8 cellular contexts compared by ENCODE assay signal in genomic region chr3:183635107-183635430, GRCh38. TPM values are rescaled to one million over a fixed set of nuclear protein-coding genes. Genes with fewer than 3 reads are reported as not detected.
A peak's percentile ranks its signal among the peaks of the same experiment; 100 is the strongest.
DNase-seq lines count a peak whose midpoint lies in the region; ATAC-seq, FAIRE-seq and TF ChIP-seq lines count a peak whose summit lies in the region.

No MANE protein-coding gene starts in this region.

- H3K4me3 ChIP-seq in Peyer's patch (peak overlapping the region; percentile 91 to 100 (median 93)), fibroblast of lung (replicated peaks in 1 of 4; ENCODE audit: control extremely low read depth in 1 of 4, insufficient read depth in 1 of 4, low read depth in 3 of 4, low read length in 4 of 4) (peak overlapping the region; percentile 55 to 94 (median 80))

- H3K79me2 ChIP-seq in fibroblast of lung (ENCODE audit: control insufficient read depth, insufficient read depth, low read length), result no peaks in the 10 kb centered on the region

- intact Hi-C loops in sciatic nerve (cut with DNase I), result no loop called here

- no peak for FAIRE-seq in RCC 7860 (lab: Jason Lieb, UNC)

- no peaks in the 10 kb centered on the region for H4K20me1 ChIP-seq in fibroblast of lung (ENCODE audit: control insufficient read depth, extremely low read depth, insufficient read depth, low read length)

- H3K4me1 ChIP-seq in Peyer's patch, result peaks cover 0 to 18% (median 0%) of the 10 kb centered on the region in 4 donors
- no peaks in the 10 kb centered on the region for H3K4me1 ChIP-seq in fibroblast of lung (ENCODE audit: control insufficient read depth, extremely low read depth, insufficient read depth, low read length)

- H3K36me3 ChIP-seq in Peyer's patch, result no peaks in the 10 kb centered on the region
- no peaks in the 10 kb centered on the region for H3K36me3 ChIP-seq in fibroblast of lung (ENCODE audit: control insufficient read depth, insufficient read depth, low read length)

- no peaks in the 10 kb centered on the region for H3K9me3 ChIP-seq in Peyer's patch
- H3K9me3 ChIP-seq in fibroblast of lung (ENCODE audit: control insufficient read depth, insufficient read depth, low read depth, low read length), result no peaks in the 10 kb centered on the region

- peak; percentile 1 for ATAC-seq in GM18508 (IDR thresholded peaks at IDR 0.05; ENCODE audit: insufficient read depth, unreplicated experiment)
- peak; percentile 5 for ATAC-seq in sciatic nerve
- ATAC-seq in GM18517 (IDR thresholded peaks at IDR 0.05; ENCODE audit: unreplicated experiment), result no peak

- DNase-seq in Peyer's patch (no peak), fibroblast of lung (ENCODE audit: low read depth in 2 of 2) (no peak), sciatic nerve (ENCODE audit: low spot score) (no peak), RCC 7860 (ENCODE audit: low spot score) (no peak), NCI-H748 (lab: John Stamatoyannopoulos, UW; ENCODE audit: unreplicated experiment) (no peak), NCI-H2171 treated with DMSO at 0.1 percent for 48 hours (lab: John Stamatoyannopoulos, UW) (no peak)

- H3K27ac ChIP-seq in Peyer's patch (peak overlapping the region; percentile 96 to 100 (median 98)), fibroblast of lung (ENCODE audit: insufficient read depth, low read length) (peak overlapping the region; percentile 78)

- no peaks in the 10 kb centered on the region for H3K27me3 ChIP-seq in Peyer's patch
- H3K27me3 ChIP-seq in fibroblast of lung (ENCODE audit: control insufficient read depth, insufficient read depth, low read length), result no peaks in the 10 kb centered on the region

- H3K9ac ChIP-seq in fibroblast of lung (ENCODE audit: insufficient read depth, low read length), result peak overlapping the region; percentile 71

- peak overlapping the region; percentile 88 for H2AFZ ChIP-seq in fibroblast of lung (ENCODE audit: low read length)

- H3K4me2 ChIP-seq in fibroblast of lung (ENCODE audit: extremely low read depth, insufficient read depth, low read length), result peak overlapping the region; percentile 72

- no peak for TF ChIP-seq POLR2A in Peyer's patch (IDR thresholded peaks at IDR 0.05)

- TF ChIP-seq CTCF in Peyer's patch (IDR thresholded peaks at IDR 0.05) (no peak), fibroblast of lung (conservative IDR thresholded peaks at IDR 0.05 in 1 of 2, IDR thresholded peaks at IDR 0.05 in 1 of 2; ENCODE audit: low read depth in 1 of 2, low read length in 2 of 2) (no peak)

RNA-seq across cellular contexts. Expression of gene KLHL24, which starts 0.4 kb away (rescaled TPM):
- 10 to 100 TPM; 57.2 to 85.1 (median 66.7) TPM for total RNA-seq in Peyer's patch
- total RNA-seq in fibroblast of lung, result 70.7 and 131 TPM in 2 replicates
- 12.2 and 20.4 TPM in 2 replicates for polyA plus RNA-seq in fibroblast of lung
- polyA plus RNA-seq in fibroblast of lung (2012), result 4.6 and 6.3 TPM in 2 replicates
- 2.4 and 8.3 TPM in 2 replicates for polyA minus RNA-seq in fibroblast of lung (ENCODE audit: low replicate concordance)
- 70.9 TPM for total RNA-seq in sciatic nerve
